ENCODE assay signal across 1 cellular context in genomic region chr11:2313051-2313951, GRCh38.
TF ChIP-seq lines count a peak whose summit lies in the region.

No MANE protein-coding gene starts in this region.

TF ChIP-seq in HepG2, 621 proteins besides CTCF, POLR2A, EP300 and RAD21:
- TF ChIP-seq, protein P1, sequence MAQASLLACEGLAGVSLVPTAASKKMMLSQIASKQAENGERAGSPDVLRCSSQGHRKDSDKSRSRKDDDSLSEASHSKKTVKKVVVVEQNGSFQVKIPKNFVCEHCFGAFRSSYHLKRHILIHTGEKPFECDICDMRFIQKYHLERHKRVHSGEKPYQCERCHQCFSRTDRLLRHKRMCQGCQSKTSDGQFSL (CRISPR knock-in tag; IDR thresholded peaks at IDR 0.05): no peak
- no peak for TF ChIP-seq NFRKB (IDR thresholded peaks at IDR 0.05)
- no peak for TF ChIP-seq ISX (CRISPR knock-in tag; conservative IDR thresholded peaks at IDR 0.05)
- no peak for TF ChIP-seq HMG20B (CRISPR knock-in tag; conservative IDR thresholded peaks at IDR 0.05)
- no peak for TF ChIP-seq ZNF143 (CRISPR knock-in tag; IDR thresholded peaks at IDR 0.05)
- no peak for TF ChIP-seq TEAD3 (CRISPR knock-in tag; optimal IDR thresholded peaks at IDR 0.05; ENCODE audit: borderline replicate concordance)
- TF ChIP-seq FOXA1 (IDR thresholded peaks at IDR 0.05): no peak
- no peak for TF ChIP-seq FOXA1 (CRISPR knock-in tag; IDR thresholded peaks at IDR 0.05)
- TF ChIP-seq, protein P2, sequence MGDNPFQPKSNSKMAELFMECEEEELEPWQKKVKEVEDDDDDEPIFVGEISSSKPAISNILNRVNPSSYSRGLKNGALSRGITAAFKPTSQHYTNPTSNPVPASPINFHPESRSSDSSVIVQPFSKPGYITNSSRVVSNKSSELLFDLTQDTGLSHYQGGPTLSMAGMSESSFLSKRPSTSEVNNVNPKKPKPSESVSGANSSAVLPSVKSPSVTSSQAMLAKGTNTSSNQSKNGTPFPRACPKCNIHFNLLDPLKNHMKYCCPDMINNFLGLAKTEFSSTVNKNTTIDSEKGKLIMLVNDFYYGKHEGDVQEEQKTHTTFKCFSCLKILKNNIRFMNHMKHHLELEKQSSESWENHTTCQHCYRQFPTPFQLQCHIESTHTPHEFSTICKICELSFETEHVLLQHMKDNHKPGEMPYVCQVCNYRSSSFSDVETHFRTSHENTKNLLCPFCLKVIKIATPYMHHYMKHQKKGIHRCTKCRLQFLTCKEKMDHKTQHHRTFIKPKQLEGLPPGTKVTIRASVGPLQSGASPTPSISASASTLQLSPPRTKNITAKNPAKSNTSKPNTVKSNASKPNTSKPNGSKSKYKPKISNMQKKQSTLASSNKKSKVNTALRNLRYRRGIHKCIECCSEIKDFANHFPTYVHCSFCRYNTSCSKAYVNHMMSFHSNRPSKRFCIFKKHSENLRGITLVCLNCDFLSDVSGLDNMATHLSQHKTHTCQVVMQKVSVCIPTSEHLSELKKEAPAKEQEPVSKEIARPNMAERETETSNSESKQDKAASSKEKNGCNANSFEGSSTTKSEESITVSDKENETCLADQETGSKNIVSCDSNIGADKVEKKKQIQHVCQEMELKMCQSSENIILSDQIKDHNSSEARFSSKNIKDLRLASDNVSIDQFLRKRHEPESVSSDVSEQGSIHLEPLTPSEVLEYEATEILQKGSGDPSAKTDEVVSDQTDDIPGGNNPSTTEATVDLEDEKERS (CRISPR knock-in tag; IDR thresholded peaks at IDR 0.05): no peak
- TF ChIP-seq ZNF317 (CRISPR knock-in tag; IDR thresholded peaks at IDR 0.05): no peak
- TF ChIP-seq MTERF4 (CRISPR knock-in tag; IDR thresholded peaks at IDR 0.05): no peak
- no peak for TF ChIP-seq ZNF251 (CRISPR knock-in tag; IDR thresholded peaks at IDR 0.05)
- TF ChIP-seq, protein P3, sequence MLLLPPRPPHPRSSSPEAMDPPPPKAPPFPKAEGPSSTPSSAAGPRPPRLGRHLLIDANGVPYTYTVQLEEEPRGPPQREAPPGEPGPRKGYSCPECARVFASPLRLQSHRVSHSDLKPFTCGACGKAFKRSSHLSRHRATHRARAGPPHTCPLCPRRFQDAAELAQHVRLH (CRISPR knock-in tag; IDR thresholded peaks at IDR 0.05; ENCODE audit: borderline replicate concordance, low read depth): no peak
- TF ChIP-seq KAT7 (CRISPR knock-in tag; IDR thresholded peaks at IDR 0.05; ENCODE audit: borderline replicate concordance): no peak
- no peak for TF ChIP-seq PHF8 (CRISPR knock-in tag; IDR thresholded peaks at IDR 0.05)
- TF ChIP-seq ATRX (CRISPR knock-in tag; IDR thresholded peaks at IDR 0.05; ENCODE audit: borderline replicate concordance): no peak
- no peak for TF ChIP-seq ZNF687 (CRISPR knock-in tag; IDR thresholded peaks at IDR 0.05)
- no peak for TF ChIP-seq ZNF761 (CRISPR knock-in tag; conservative IDR thresholded peaks at IDR 0.05)
- TF ChIP-seq NFIB (CRISPR knock-in tag; IDR thresholded peaks at IDR 0.05; ENCODE audit: borderline replicate concordance): no peak
- no peak for TF ChIP-seq HDAC2 (CRISPR knock-in tag; IDR thresholded peaks at IDR 0.05)
- TF ChIP-seq PATZ1 (CRISPR knock-in tag; IDR thresholded peaks at IDR 0.05): no peak
